8 cellular contexts compared by ENCODE assay signal in the genomic region with DNA sequence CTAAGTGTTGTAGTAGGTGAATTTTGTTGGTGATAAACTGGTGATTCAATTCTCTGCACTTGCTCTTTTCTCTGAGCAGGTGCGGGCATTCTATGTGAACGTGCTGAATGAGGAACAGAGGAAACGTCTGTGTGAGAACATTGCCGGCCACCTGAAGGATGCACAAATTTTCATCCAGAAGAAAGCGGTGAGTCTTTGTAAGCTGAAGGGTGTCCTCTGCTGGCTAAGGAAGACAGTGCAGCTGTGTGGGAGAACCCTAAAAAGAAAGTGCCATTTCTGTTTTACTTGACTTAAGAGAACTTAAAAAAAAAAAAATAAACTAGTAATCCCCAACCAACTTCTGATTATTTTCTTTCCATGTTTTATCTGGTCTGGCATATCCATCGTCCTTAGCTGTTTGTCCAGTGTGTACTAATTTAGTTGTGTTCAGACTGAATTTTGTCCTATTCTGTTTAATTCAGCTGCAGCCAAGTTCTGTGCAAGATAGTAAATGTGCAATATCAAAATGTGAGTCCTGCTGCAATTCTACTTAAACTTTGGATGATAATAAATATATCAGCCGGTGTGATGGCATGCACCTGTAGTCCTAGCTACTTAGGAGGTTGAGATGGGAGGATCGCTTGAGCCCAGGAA. TPM values are rescaled to one million over a fixed set of nuclear protein-coding genes. Genes with fewer than 3 reads are reported as not detected.
DNase-seq lines count a peak whose midpoint lies in the region; ATAC-seq, FAIRE-seq and TF ChIP-seq lines count a peak whose summit lies in the region.

No MANE protein-coding gene starts in this region.

- no peaks in the 10 kb centered on the region for H3K27me3 Mint-ChIP-seq in MCF 10A (ENCODE audit: insufficient read depth, unreplicated experiment)
- no peaks in the 10 kb centered on the region for H3K27me3 Mint-ChIP-seq in neural crest cell (ENCODE audit: low read depth)
- no peaks in the 10 kb centered on the region for H3K27me3 Mint-ChIP-seq in mesothelial cell of epicardium (ENCODE audit: low read depth)

- no peak overlapping the region for H3K4me3 ChIP-seq in AG09309 (ENCODE audit: control insufficient read depth, low read depth, low read length)
- H3K4me3 ChIP-seq in Peyer's patch = no peak overlapping the region
- H3K4me3 ChIP-seq in uterus = no peak overlapping the region

- POLR2A ChIA-PET in MCF 10A (lab: Yijun Ruan, JAX) = interaction anchor here (0.6 to 2.4 kb wide), 8 partner anchors 25 to 300 kb away, joined by 3 to 11 read pairs (median 3); partner anchors contain the start of gene CAT

- TF ChIP-seq CTCF in AG09309 (IDR thresholded peaks at IDR 0.05; ENCODE audit: control insufficient read depth, insufficient read depth, low read depth, low read length, missing control alignments) (peak; percentile 70), Peyer's patch (IDR thresholded peaks at IDR 0.05) (peak; percentile 12 to 69 (median 57)), MCF 10A (IDR thresholded peaks at IDR 0.05; ENCODE audit: unreplicated experiment) (peak; percentile 83), neural crest cell (conservative IDR thresholded peaks at IDR 0.05) (peak; percentile 62), uterus (IDR thresholded peaks at IDR 0.05) (peak in 2 of 4 experiments; percentile 23 to 27), mesothelial cell of epicardium (IDR thresholded peaks at IDR 0.05; ENCODE audit: unreplicated experiment) (no peak)

- no peaks in the 10 kb centered on the region for H3K4me1 ChIP-seq in Peyer's patch
- no peaks in the 10 kb centered on the region for H3K4me1 ChIP-seq in uterus

- H3K9me3 ChIP-seq in Peyer's patch = no peaks in the 10 kb centered on the region
- H3K9me3 ChIP-seq in uterus = peaks cover 0 to 18% of the 10 kb centered on the region in 2 donors

- H3K27ac Mint-ChIP-seq in MCF 10A (ENCODE audit: low read depth, unreplicated experiment) = no peak overlapping the region
- H3K27ac Mint-ChIP-seq in neural crest cell (ENCODE audit: unreplicated experiment) = no peak overlapping the region
- H3K27ac Mint-ChIP-seq in mesothelial cell of epicardium = no peak overlapping the region

- H3K36me3 Mint-ChIP-seq in MCF 10A (ENCODE audit: insufficient read depth, unreplicated experiment) (peaks cover 48% of the 10 kb centered on the region), neural crest cell (ENCODE audit: low read depth) (peaks cover 55% of the 10 kb centered on the region), mesothelial cell of epicardium (peaks cover 77% of the 10 kb centered on the region)

- no peaks in the 10 kb centered on the region for H3K4me1 Mint-ChIP-seq in MCF 10A (ENCODE audit: insufficient read depth, unreplicated experiment)
- no peaks in the 10 kb centered on the region for H3K4me1 Mint-ChIP-seq in neural crest cell
- H3K4me1 Mint-ChIP-seq in mesothelial cell of epicardium = no peaks in the 10 kb centered on the region

- H3K36me3 ChIP-seq in Peyer's patch (peaks cover 0 to 83% (median 4%) of the 10 kb centered on the region in 3 donors), uterus (no peaks in the 10 kb centered on the region)

- TF ChIP-seq POLR2A in GM12892 (IDR thresholded peaks at IDR 0.05; ENCODE audit: low read depth, low read length) (no peak), Peyer's patch (IDR thresholded peaks at IDR 0.05) (no peak), uterus (IDR thresholded peaks at IDR 0.05) (no peak)

- no peak overlapping the region for H3K4me3 Mint-ChIP-seq in MCF 10A (ENCODE audit: unreplicated experiment)
- no peak overlapping the region for H3K4me3 Mint-ChIP-seq in neural crest cell
- no peak overlapping the region for H3K4me3 Mint-ChIP-seq in mesothelial cell of epicardium

- H3K27me3 ChIP-seq in Peyer's patch (no peaks in the 10 kb centered on the region), uterus (no peaks in the 10 kb centered on the region)

- no peak for ATAC-seq in GM18519 (IDR thresholded peaks at IDR 0.05; ENCODE audit: low FRiP score, unreplicated experiment)

- intact Hi-C loops in MCF 10A (cut with micrococcal nuclease) = loop anchor here (1.0 to 2.0 kb wide), 2 partner anchors 102 to 110 kb away; partner anchors contain the start of gene ABTB2
- intact Hi-C loops in uterus (cut with DNase I; ENCODE audit: low total_unique reads) = no loop called here

- CTCF ChIA-PET in MCF 10A (lab: Yijun Ruan, JAX) = interaction anchor here (0.6 to 5.2 kb wide), 44 partner anchors 9 to 461 kb away, joined by 3 to 120 read pairs (median 4); partner anchors contain the start of genes ABTB2 and ELF5

- H3K27ac ChIP-seq in Peyer's patch (no peak overlapping the region), uterus (no peak overlapping the region)

- DNase-seq in AG09309 (ENCODE audit: low read depth) (no peak), GM12892 (ENCODE audit: insufficient read length) (peak; percentile 27), Peyer's patch (peak in 2 of 3 donors; percentile 18 to 66), MCF 10A (ENCODE audit: unreplicated experiment) (peak; percentile 57), neural crest cell (ENCODE audit: low read depth, low spot score) (no peak), uterus (no peak), mesothelial cell of epicardium (ENCODE audit: low spot score in 2 of 2, unreplicated experiment in 2 of 2) (no peak)

- no TSS peak for BruUV-seq in MCF 10A (replicated peaks; lab: Mats Ljungman, UMichigan)

- peak; percentile 93 for FAIRE-seq in GM12892 (lab: Jason Lieb, UNC)

- peaks cover 9% of the 10 kb centered on the region for H3K9me3 Mint-ChIP-seq in MCF 10A (ENCODE audit: unreplicated experiment)
- H3K9me3 Mint-ChIP-seq in neural crest cell = peaks cover 11% of the 10 kb centered on the region
- H3K9me3 Mint-ChIP-seq in mesothelial cell of epicardium = peaks cover 30% of the 10 kb centered on the region

RNA-seq across cellular contexts. Expression of gene CAT, which starts 29.6 kb away (rescaled TPM):
- polyA plus RNA-seq in GM12892 (2012; ENCODE audit: missing spikeins) = 33.3 TPM
- total RNA-seq in Peyer's patch = 100 to 1,000 TPM in 3 of 4 donors, 10 to 100 TPM in 1; 81.0 to 271 (median 133) TPM
- 9.5 and 12.1 TPM in 2 replicates for total RNA-seq in MCF 10A (2022)
- total RNA-seq in neural crest cell = 29.2 and 30.6 TPM in 2 replicates
- total RNA-seq in uterus = 100 to 1,000 TPM in 3 of 4 donors, 10 to 100 TPM in 1; 83.0 to 120 (median 107) TPM
- total RNA-seq in mesothelial cell of epicardium = 29.2 to 34.4 TPM (median 30.5 TPM) in 3 replicates

RNA-seq across cellular contexts. Expression of gene ELF5, which starts 45.3 kb away (rescaled TPM):
- polyA plus RNA-seq in GM12892 (2012; ENCODE audit: missing spikeins) = not detected
- total RNA-seq in Peyer's patch = not detected
- total RNA-seq in MCF 10A (2022) = not detected in 2 replicates
- not detected in 2 replicates for total RNA-seq in neural crest cell
- not detected for total RNA-seq in uterus
- total RNA-seq in mesothelial cell of epicardium = 2.1 to 2.4 TPM (median 2.2 TPM) in 3 replicates

Comparison
In these comparisons a context has a peak if more than half of its experiments do, and no peak if none do; other contexts are left out.
1. DNase-seq: peak in GM12892 (single experiment), Peyer's patch (2 of 3) and MCF 10A (single experiment); none in AG09309 (single experiment), neural crest cell (single experiment), uterus (0 of 2) and mesothelial cell of epicardium (0 of 2).